9 cellular contexts compared by ENCODE assay signal in genomic region chr6:43368517-43369160, GRCh38. TPM values are rescaled to one million over a fixed set of nuclear protein-coding genes. Genes with fewer than 3 reads are reported as not detected.
DNase-seq lines count a peak whose midpoint lies in the region; FAIRE-seq and TF ChIP-seq lines count a peak whose summit lies in the region.
"Had no signal": no experiment of that assay in that cellular context is flagged by ENCODE, and none has a peak within 500 bp of the region (broad histone marks: within the 10 kb centered on the region; RNA-seq: fewer than 3 reads in every experiment).

No MANE protein-coding gene starts in this region.

- no peaks in the 10 kb centered on the region for H3K9me3 Mint-ChIP-seq in MCF 10A (ENCODE audit: unreplicated experiment)

- peaks cover 9% of the 10 kb centered on the region for H3K4me1 ChIP-seq in iPS-18a (ENCODE audit: control insufficient read depth, low read depth, low read length)

- peak overlapping the region; percentile 80 for H3K4me3 Mint-ChIP-seq in MCF 10A (ENCODE audit: unreplicated experiment)

- peak overlapping the region; percentile 72 for H3K4me3 ChIP-seq in iPS-18a (ENCODE audit: low read length)
- H3K4me3 ChIP-seq in retinal pigment epithelial cell (ENCODE audit: low read length) = peak overlapping the region; percentile 71

- peaks cover 18% of the 10 kb centered on the region for H3K4me1 Mint-ChIP-seq in MCF 10A (ENCODE audit: insufficient read depth, unreplicated experiment)

- peak overlapping the region; percentile 57 for H3K27ac Mint-ChIP-seq in MCF 10A (ENCODE audit: low read depth, unreplicated experiment)

- intact Hi-C loops in MCF 10A (cut with micrococcal nuclease) = loop anchor here (5.0 kb wide), 1 partner anchor 129 kb away; no protein-coding TSS in a partner anchor

- BruUV-seq in MCF 10A (replicated peaks; lab: Mats Ljungman, UMichigan) = no TSS peak

- H3K27ac ChIP-seq in iPS-18a (ENCODE audit: low read length) = no peak overlapping the region

- H3K36me3 ChIP-seq in iPS-18a (ENCODE audit: control insufficient read depth, low read depth, low read length) = peaks cover 12% of the 10 kb centered on the region

- DNase-seq in NCI-H1417 (lab: John Stamatoyannopoulos, UW) = peak; percentile 39 to 68 (median 65)
- DNase-seq in NCI-H1417 treated with DMSO at 0.1 percent for 48 hours (lab: John Stamatoyannopoulos, UW) = no peak
- peak; percentile 39 for DNase-seq in HEK293T (ENCODE audit: extremely low spot score)
- DNase-seq in MCF 10A (ENCODE audit: unreplicated experiment) = peak; percentile 38
- no peak for DNase-seq in retinal pigment epithelial cell (ENCODE audit: low read depth)
- no peak for DNase-seq in GM12892 (ENCODE audit: insufficient read length)

- peak overlapping the region; percentile 30 for H3K9ac ChIP-seq in iPS-18a (ENCODE audit: low read length)

- H3K27me3 Mint-ChIP-seq in MCF 10A (ENCODE audit: insufficient read depth, unreplicated experiment) = no peaks in the 10 kb centered on the region

- no peaks in the 10 kb centered on the region for H3K9me3 ChIP-seq in iPS-18a (ENCODE audit: control insufficient read depth, low read depth, low read length)

- FAIRE-seq in GM12892 (lab: Jason Lieb, UNC) = no peak
- FAIRE-seq: colon had no signal

- POLR2A ChIA-PET in HEK293T (lab: Yijun Ruan, JAX) = interaction anchor here (0.6 to 5.0 kb wide), 9 partner anchors 8 to 251 kb away, joined by 3 to 42 read pairs (median 3); partner anchors contain the start of gene ABCC10
- POLR2A ChIA-PET in MCF 10A (lab: Yijun Ruan, JAX) = interaction anchor here (0.6 to 4.4 kb wide), 19 partner anchors 7 to 699 kb away, joined by 3 to 28 read pairs (median 5); partner anchors contain the start of genes ABCC10, DLK2, DNPH1 and POLH

- TF ChIP-seq CTCF in MCF 10A (IDR thresholded peaks at IDR 0.05; ENCODE audit: unreplicated experiment) (no peak), retinal pigment epithelial cell (conservative IDR thresholded peaks at IDR 0.05; ENCODE audit: low read depth, low read length) (no peak)

- TF ChIP-seq POLR2A in GM12892 (IDR thresholded peaks at IDR 0.05; ENCODE audit: low read depth, low read length) = no peak

- peaks cover 18% of the 10 kb centered on the region for H3K36me3 Mint-ChIP-seq in MCF 10A (ENCODE audit: insufficient read depth, unreplicated experiment)

- CTCF ChIA-PET in HEK293T (lab: Yijun Ruan, JAX) = interaction anchor here (0.7 kb wide), 1 partner anchor 34 kb away, joined by 3 read pairs; no protein-coding TSS in a partner anchor
- CTCF ChIA-PET in MCF 10A (lab: Yijun Ruan, JAX) = interaction anchor here (0.8 kb wide), 1 partner anchor 127 kb away, joined by 3 read pairs; no protein-coding TSS in a partner anchor

- peaks cover 15% of the 10 kb centered on the region for H3K27me3 ChIP-seq in iPS-18a (ENCODE audit: control insufficient read depth, insufficient read depth, low read length)

TF ChIP-seq in HEK293T, 16 proteins besides CTCF, POLR2A, EP300 and RAD21:
- TF ChIP-seq, protein P1, sequence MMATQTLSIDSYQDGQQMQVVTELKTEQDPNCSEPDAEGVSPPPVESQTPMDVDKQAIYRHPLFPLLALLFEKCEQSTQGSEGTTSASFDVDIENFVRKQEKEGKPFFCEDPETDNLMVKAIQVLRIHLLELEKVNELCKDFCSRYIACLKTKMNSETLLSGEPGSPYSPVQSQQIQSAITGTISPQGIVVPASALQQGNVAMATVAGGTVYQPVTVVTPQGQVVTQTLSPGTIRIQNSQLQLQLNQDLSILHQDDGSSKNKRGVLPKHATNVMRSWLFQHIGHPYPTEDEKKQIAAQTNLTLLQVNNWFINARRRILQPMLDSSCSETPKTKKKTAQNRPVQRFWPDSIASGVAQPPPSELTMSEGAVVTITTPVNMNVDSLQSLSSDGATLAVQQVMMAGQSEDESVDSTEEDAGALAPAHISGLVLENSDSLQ (IDR thresholded peaks at IDR 0.05) = no peak
- TF ChIP-seq FOXK2 (IDR thresholded peaks at IDR 0.05) = no peak
- TF ChIP-seq L3MBTL2 (conservative IDR thresholded peaks at IDR 0.05) = peak; percentile 41; the same call in 1 of the 2 replicates
- no peak for TF ChIP-seq TARDBP (IDR thresholded peaks at IDR 0.05)
- TF ChIP-seq SUZ12 (IDR thresholded peaks at IDR 0.05) = no peak
- no peak for TF ChIP-seq HDGF (IDR thresholded peaks at IDR 0.05; ENCODE audit: borderline replicate concordance)

TF ChIP-seq in PFSK-1, 5 proteins besides CTCF, POLR2A, EP300 and RAD21:
- TF ChIP-seq POLR2AphosphoS5 (IDR thresholded peaks at IDR 0.05; ENCODE audit: low read depth, low read length) (no peak), SIN3A (IDR thresholded peaks at IDR 0.05; ENCODE audit: borderline replicate concordance, insufficient read depth, low read length) (0 out of 2 replicates have a peak, but pooled peaks have one; percentile 49)
- TF ChIP-seq, protein P2, sequence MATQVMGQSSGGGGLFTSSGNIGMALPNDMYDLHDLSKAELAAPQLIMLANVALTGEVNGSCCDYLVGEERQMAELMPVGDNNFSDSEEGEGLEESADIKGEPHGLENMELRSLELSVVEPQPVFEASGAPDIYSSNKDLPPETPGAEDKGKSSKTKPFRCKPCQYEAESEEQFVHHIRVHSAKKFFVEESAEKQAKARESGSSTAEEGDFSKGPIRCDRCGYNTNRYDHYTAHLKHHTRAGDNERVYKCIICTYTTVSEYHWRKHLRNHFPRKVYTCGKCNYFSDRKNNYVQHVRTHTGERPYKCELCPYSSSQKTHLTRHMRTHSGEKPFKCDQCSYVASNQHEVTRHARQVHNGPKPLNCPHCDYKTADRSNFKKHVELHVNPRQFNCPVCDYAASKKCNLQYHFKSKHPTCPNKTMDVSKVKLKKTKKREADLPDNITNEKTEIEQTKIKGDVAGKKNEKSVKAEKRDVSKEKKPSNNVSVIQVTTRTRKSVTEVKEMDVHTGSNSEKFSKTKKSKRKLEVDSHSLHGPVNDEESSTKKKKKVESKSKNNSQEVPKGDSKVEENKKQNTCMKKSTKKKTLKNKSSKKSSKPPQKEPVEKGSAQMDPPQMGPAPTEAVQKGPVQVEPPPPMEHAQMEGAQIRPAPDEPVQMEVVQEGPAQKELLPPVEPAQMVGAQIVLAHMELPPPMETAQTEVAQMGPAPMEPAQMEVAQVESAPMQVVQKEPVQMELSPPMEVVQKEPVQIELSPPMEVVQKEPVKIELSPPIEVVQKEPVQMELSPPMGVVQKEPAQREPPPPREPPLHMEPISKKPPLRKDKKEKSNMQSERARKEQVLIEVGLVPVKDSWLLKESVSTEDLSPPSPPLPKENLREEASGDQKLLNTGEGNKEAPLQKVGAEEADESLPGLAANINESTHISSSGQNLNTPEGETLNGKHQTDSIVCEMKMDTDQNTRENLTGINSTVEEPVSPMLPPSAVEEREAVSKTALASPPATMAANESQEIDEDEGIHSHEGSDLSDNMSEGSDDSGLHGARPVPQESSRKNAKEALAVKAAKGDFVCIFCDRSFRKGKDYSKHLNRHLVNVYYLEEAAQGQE (IDR thresholded peaks at IDR 0.05; ENCODE audit: insufficient read depth in 1 of 2, low read depth in 2 of 2, low read length in 2 of 2) = no peak
TF ChIP-seq in PFSK-1: peak in this region for 1.

RNA-seq across cellular contexts. Expression of gene ZNF318, which starts 0.8 kb away (rescaled TPM):
- polyA plus RNA-seq in PFSK-1 (2012; ENCODE audit: insufficient read length, low read depth) = 10.5 TPM
- 11.3 and 12.9 TPM in 2 replicates for total RNA-seq in MCF 10A (2022)
- polyA plus RNA-seq in GM12892 (2012; ENCODE audit: missing spikeins) = 67.8 TPM

RNA-seq across cellular contexts. Expression of gene ABCC10, which starts 58.7 kb away (rescaled TPM):
- 25.6 TPM for polyA plus RNA-seq in PFSK-1 (2012; ENCODE audit: insufficient read length, low read depth)
- total RNA-seq in MCF 10A (2022) = 25.6 and 25.9 TPM in 2 replicates
- polyA plus RNA-seq in GM12892 (2012; ENCODE audit: missing spikeins) = 16.8 TPM

Comparison
In these comparisons a context has a peak if more than half of its experiments do, and no peak if none do; other contexts are left out.
1. DNase-seq: peak in NCI-H1417 (3 of 3), HEK293T (single experiment) and MCF 10A (single experiment); none in NCI-H1417 treated with DMSO at 0.1 percent for 48 hours (single experiment), retinal pigment epithelial cell (single experiment) and GM12892 (single experiment).